Comparison of ENCODE assay signal across 19 cellular contexts in genomic region chr16:48479319-48479718, GRCh38.
DNase-seq lines count a peak whose midpoint lies in the region; ATAC-seq, FAIRE-seq and TF ChIP-seq lines count a peak whose summit lies in the region.
"Had no signal": no experiment of that assay in that cellular context is flagged by ENCODE, and none has a peak within 500 bp of the region (broad histone marks: within the 10 kb centered on the region; RNA-seq: fewer than 3 reads in every experiment).

No MANE protein-coding gene starts in this region.

- ATAC-seq in pancreas, result no peak

- POLR2A ChIA-PET in MCF 10A (lab: Yijun Ruan, JAX), result interaction anchor here (0.8 kb wide), 1 partner anchor 8 kb away, joined by 3 read pairs; no protein-coding TSS in a partner anchor

- H3K4me3 Mint-ChIP-seq in MCF 10A (ENCODE audit: unreplicated experiment), result no peak overlapping the region
- H3K4me3 Mint-ChIP-seq in neural progenitor cell, result no peak overlapping the region
- H3K4me3 Mint-ChIP-seq: B cell; CD4-positive, alpha-beta T cell had no signal

- H3K9me3 Mint-ChIP-seq in MCF 10A (ENCODE audit: unreplicated experiment) (peaks cover 7% of the 10 kb centered on the region), neural progenitor cell (peaks cover 10% of the 10 kb centered on the region)

- TF ChIP-seq CTCF in MCF 10A (IDR thresholded peaks at IDR 0.05; ENCODE audit: unreplicated experiment), result no peak
- no peak for TF ChIP-seq CTCF in mammary epithelial cell (conservative IDR thresholded peaks at IDR 0.05 in 1 of 2, IDR thresholded peaks at IDR 0.05 in 1 of 2; ENCODE audit: extremely low read depth in 1 of 2, insufficient read depth in 1 of 2, low read depth in 1 of 2, low read length in 2 of 2)
- TF ChIP-seq CTCF in WERI-Rb-1 (IDR thresholded peaks at IDR 0.05; ENCODE audit: low read depth, low read length), result no peak
- no peak for TF ChIP-seq CTCF in neural progenitor cell (IDR thresholded peaks at IDR 0.05)
- TF ChIP-seq CTCF in pancreas (IDR thresholded peaks at IDR 0.05), result no peak

- dilution Hi-C loops in mammary epithelial cell (cut with HindIII; ENCODE audit: low sequenced_read_pairs), result no loop called here

- in situ Hi-C loops in mammary epithelial cell (cut with MboI; ENCODE audit: low sequenced_read_pairs in 2 of 2), result no loop called here

- CTCF ChIA-PET in MCF 10A (lab: Yijun Ruan, JAX) (interaction anchor here (0.6 to 1.3 kb wide), 2 partner anchors 12 to 19 kb away, joined by 3 to 4 read pairs; no protein-coding TSS in a partner anchor), mammary epithelial cell (lab: Charles Lee; ENCODE audit: low non-redundant PET) (no interaction called here)

- H3K4me1 Mint-ChIP-seq in MCF 10A (ENCODE audit: insufficient read depth, unreplicated experiment) (peaks cover 7% of the 10 kb centered on the region), neural progenitor cell (peaks cover 13% of the 10 kb centered on the region)
- H3K4me1 Mint-ChIP-seq: B cell had no signal

- no peaks in the 10 kb centered on the region for H4K20me1 ChIP-seq in mammary epithelial cell (ENCODE audit: insufficient read depth, low read length)
- no peaks in the 10 kb centered on the region for H4K20me1 ChIP-seq in neural progenitor cell (ENCODE audit: low read depth)

- DNase-seq in MCF 10A (ENCODE audit: unreplicated experiment), result no peak
- no peak for DNase-seq in mammary epithelial cell
- DNase-seq in WERI-Rb-1, result peak; percentile 47
- DNase-seq in neural progenitor cell (ENCODE audit: low spot score), result peak; percentile 19
- DNase-seq in pancreas, result no peak
- no peak for DNase-seq in MG63
- no peak for DNase-seq in activated effector memory CD4-positive, alpha-beta T cell treated with anti-CD3 and anti-CD28 coated beads, Interleukin-2, amount 50 U/mL, for 16 hours
- DNase-seq: C1 segment of cervical spinal cord; CD4-positive, alpha-beta T cell; DMS153; DMS79 treated with DMSO at 0.1 percent for 48 hours; EL; GOT3 had no signal

- H3K4me2 ChIP-seq in mammary epithelial cell (ENCODE audit: insufficient read depth, low read depth, low read length) (no peak overlapping the region), neural progenitor cell (peak overlapping the region; percentile 2)

- H3K9me3 ChIP-seq in mammary epithelial cell (replicated peaks; ENCODE audit: insufficient read depth, low read length) (no peaks in the 10 kb centered on the region), HUES48 (ENCODE audit: control insufficient read depth, insufficient read depth, low read length) (no peaks in the 10 kb centered on the region), WERI-Rb-1 (ENCODE audit: severe bottlenecking) (no peaks in the 10 kb centered on the region), neural progenitor cell (ENCODE audit: low read depth) (no peaks in the 10 kb centered on the region), pancreas (no peaks in the 10 kb centered on the region), MG63 (no peaks in the 10 kb centered on the region)
- H3K9me3 ChIP-seq: HAP-1 had no signal

- peaks cover 20% of the 10 kb centered on the region for H3F3A ChIP-seq in neural progenitor cell (ENCODE audit: low read depth)

- FAIRE-seq in pancreas (lab: Jason Lieb, UNC), result no peak
- FAIRE-seq: D721Med, G401.6, GM12891 had no signal

- H3K4me3 ChIP-seq in mammary epithelial cell (replicated peaks in 1 of 3; ENCODE audit: insufficient read depth in 1 of 3, low read depth in 2 of 3, low read length in 3 of 3) (no peak overlapping the region), HUES48 (ENCODE audit: low read depth, low read length) (no peak overlapping the region), WERI-Rb-1 (ENCODE audit: low read depth, low read length) (peak overlapping the region; percentile 12; the same call in 1 of the 2 replicates), neural progenitor cell (no peak overlapping the region), pancreas (no peak overlapping the region), MG63 (no peak overlapping the region)
- H3K4me3 ChIP-seq: HAP-1 had no signal

- no peaks in the 10 kb centered on the region for H3K36me3 ChIP-seq in mammary epithelial cell (ENCODE audit: insufficient read depth, low read length)
- H3K36me3 ChIP-seq in HUES48 (ENCODE audit: control insufficient read depth, insufficient read depth, low read length), result no peaks in the 10 kb centered on the region
- no peaks in the 10 kb centered on the region for H3K36me3 ChIP-seq in WERI-Rb-1
- no peaks in the 10 kb centered on the region for H3K36me3 ChIP-seq in neural progenitor cell
- no peaks in the 10 kb centered on the region for H3K36me3 ChIP-seq in pancreas
- H3K36me3 ChIP-seq in MG63, result no peaks in the 10 kb centered on the region
- H3K36me3 ChIP-seq: HAP-1 had no signal

- H3K27me3 ChIP-seq in mammary epithelial cell (ENCODE audit: insufficient read depth, low read length) (no peaks in the 10 kb centered on the region), HUES48 (ENCODE audit: control insufficient read depth, insufficient read depth, low read length) (no peaks in the 10 kb centered on the region), WERI-Rb-1 (ENCODE audit: insufficient read depth, low read depth, severe bottlenecking) (no peaks in the 10 kb centered on the region), neural progenitor cell (no peaks in the 10 kb centered on the region), pancreas (no peaks in the 10 kb centered on the region), MG63 (no peaks in the 10 kb centered on the region)

- BruUV-seq in MCF 10A (replicated peaks; lab: Mats Ljungman, UMichigan), result no TSS peak
- no TSS peak for BruUV-seq in mammary epithelial cell (replicated peaks; lab: Mats Ljungman, UMichigan)

- H3K9ac ChIP-seq in mammary epithelial cell (ENCODE audit: insufficient read depth, low read length), result no peak overlapping the region
- no peak overlapping the region for H3K9ac ChIP-seq in HUES48 (ENCODE audit: low read depth, low read length)
- H3K9ac ChIP-seq in neural progenitor cell, result no peak overlapping the region

- no peaks in the 10 kb centered on the region for H3K27me3 Mint-ChIP-seq in MCF 10A (ENCODE audit: insufficient read depth, unreplicated experiment)
- H3K27me3 Mint-ChIP-seq in neural progenitor cell (ENCODE audit: insufficient read depth, low read depth), result peaks cover 6% of the 10 kb centered on the region

- H2AFZ ChIP-seq in mammary epithelial cell (ENCODE audit: low read depth, low read length) (no peak overlapping the region), neural progenitor cell (replicated peaks) (no peak overlapping the region)

- H3K36me3 Mint-ChIP-seq in MCF 10A (ENCODE audit: insufficient read depth, unreplicated experiment) (no peaks in the 10 kb centered on the region), neural progenitor cell (no peaks in the 10 kb centered on the region)

- WGBS in mammary epithelial cell (ENCODE audit: low coverage, missing lambda C conversion rate), result 98% methylated on average over 3 of the region's 3 CpGs
- WGBS in pancreas, 2 donors, result 74 to 78% methylated on average over 3 of the region's 3 CpGs

- H3K27ac ChIP-seq in mammary epithelial cell (ENCODE audit: insufficient read depth, low read depth, low read length) (no peak overlapping the region), HUES48 (ENCODE audit: low read depth, low read length) (peak overlapping the region; percentile 21), WERI-Rb-1 (peak overlapping the region; percentile 17), neural progenitor cell (no peak overlapping the region), pancreas (no peak overlapping the region)

- H3K4me1 ChIP-seq in mammary epithelial cell (ENCODE audit: insufficient read depth, low read length), result no peaks in the 10 kb centered on the region
- peaks cover 10% of the 10 kb centered on the region for H3K4me1 ChIP-seq in HUES48 (ENCODE audit: control insufficient read depth, insufficient read depth, low read length)
- peaks cover 11% of the 10 kb centered on the region for H3K4me1 ChIP-seq in neural progenitor cell
- H3K4me1 ChIP-seq in pancreas, result no peaks in the 10 kb centered on the region
- H3K4me1 ChIP-seq: HAP-1 had no signal

- intact Hi-C loops in MCF 10A (cut with micrococcal nuclease), result no loop called here
- intact Hi-C loops in mammary epithelial cell (cut with micrococcal nuclease), result no loop called here
- intact Hi-C loops in pancreas (cut with DNase I), result no loop called here

- H3K27ac Mint-ChIP-seq in MCF 10A (ENCODE audit: low read depth, unreplicated experiment) (peak overlapping the region; percentile 33), neural progenitor cell (no peak overlapping the region)
- H3K27ac Mint-ChIP-seq: B cell; CD4-positive, alpha-beta T cell had no signal

- H3K79me2 ChIP-seq in mammary epithelial cell (ENCODE audit: insufficient read depth, low read length), result no peaks in the 10 kb centered on the region
- H3K79me2 ChIP-seq in neural progenitor cell (ENCODE audit: low read depth), result no peaks in the 10 kb centered on the region

Comparison
In these comparisons a context has a peak if more than half of its experiments do, and no peak if none do; other contexts are left out.
1. DNase-seq: peak in WERI-Rb-1 (single experiment) and neural progenitor cell (single experiment); none in MCF 10A (single experiment), mammary epithelial cell (single experiment), pancreas (0 of 6), MG63 (single experiment) and activated effector memory CD4-positive, alpha-beta T cell treated with anti-CD3 and anti-CD28 coated beads, Interleukin-2, amount 50 U/mL, for 16 hours (single experiment).
2. H3K27ac ChIP-seq: peak in HUES48 (single experiment) and WERI-Rb-1 (single experiment); none in mammary epithelial cell (single experiment), neural progenitor cell (single experiment) and pancreas (0 of 4).